15 cellular contexts compared by ENCODE assay signal in the genomic region with DNA sequence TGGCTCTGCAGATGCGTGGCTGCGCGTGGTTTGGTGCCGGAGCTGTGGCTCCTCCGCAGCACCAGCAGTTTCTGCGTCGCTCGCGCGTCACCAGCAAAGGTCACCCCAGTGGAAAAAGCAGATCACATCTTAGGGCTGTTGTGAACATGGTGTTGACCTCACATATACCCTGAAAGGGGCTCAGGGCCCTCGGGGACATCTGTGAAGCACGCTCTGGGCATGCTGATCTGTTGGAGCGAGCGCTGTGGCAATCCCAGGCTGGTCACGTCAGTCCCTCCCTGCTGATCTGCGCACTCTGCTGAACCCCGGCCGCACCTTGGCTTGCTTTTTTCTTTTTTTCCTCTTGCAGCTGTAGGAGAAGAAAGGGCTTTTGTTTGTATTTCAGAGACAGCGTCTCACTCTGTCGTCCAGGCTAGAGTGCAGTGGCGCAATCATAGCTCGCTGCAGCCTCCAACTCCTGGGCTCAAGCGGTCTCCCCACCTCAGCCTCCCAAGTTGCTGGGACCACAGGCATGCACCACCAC. TPM values are rescaled to one million over a fixed set of nuclear protein-coding genes. Genes with fewer than 3 reads are reported as not detected.
A peak's percentile ranks its signal among the peaks of the same experiment; 100 is the strongest.
DNase-seq lines count a peak whose midpoint lies in the region; ATAC-seq and TF ChIP-seq lines count a peak whose summit lies in the region.
"Had no signal": no experiment of that assay in that cellular context is flagged by ENCODE, and none has a peak within 500 bp of the region (broad histone marks: within the 10 kb centered on the region; RNA-seq: fewer than 3 reads in every experiment).

No MANE protein-coding gene starts in this region.

- H3K4me3 ChIP-seq in foreskin fibroblast (ENCODE audit: low read depth in 1 of 2, low read length in 2 of 2): no peak overlapping the region
- H3K4me3 ChIP-seq: ascending aorta, skin epidermis, thyroid gland had no signal

- TF ChIP-seq CTCF in foreskin fibroblast (IDR thresholded peaks at IDR 0.05; ENCODE audit: low read depth, low read length): no peak

- in situ Hi-C loops in SK-MEL-5 (cut with HindIII; ENCODE audit: low pct_unique_long_range_greater_than_20kb, low sequenced_read_pairs): no loop called here

- no peaks in the 10 kb centered on the region for H3K27me3 ChIP-seq in layer of hippocampus (ENCODE audit: control insufficient read depth, insufficient read depth, low read length)
- H3K27me3 ChIP-seq: ascending aorta, thyroid gland had no signal

- intact Hi-C loops in sciatic nerve (cut with DNase I): no loop called here

- ATAC-seq in sciatic nerve: peak; percentile 31
- ATAC-seq in HG03280 (IDR thresholded peaks at IDR 0.05; ENCODE audit: unreplicated experiment): no peak
- ATAC-seq in left lobe of liver: no peak
- ATAC-seq: Right ventricle myocardium inferior had no signal

- H3K27ac ChIP-seq in layer of hippocampus (ENCODE audit: low read depth, low read length): peak overlapping the region; percentile 58
- H3K27ac ChIP-seq: HL-60 had no signal

- DNase-seq in activated CD4-positive, alpha-beta T cell treated with anti-CD3 and anti-CD28 coated beads for 48 hours: peak; percentile 20
- no peak for DNase-seq in activated CD4-positive, alpha-beta T cell treated with anti-CD3 and anti-CD28 coated beads for 1 hour
- DNase-seq in SK-MEL-5 (ENCODE audit: low read depth, low spot score) (peak; percentile 74), sciatic nerve (ENCODE audit: low spot score) (no peak), foreskin fibroblast (no peak), left lobe of liver (ENCODE audit: low spot score) (no peak)
- DNase-seq: foreskin melanocyte, NCI-H2081, thyroid gland had no signal

RNA-seq across cellular contexts. Expression of a gene that starts 33.3 kb away (rescaled TPM):
- 80.4 and 85.1 TPM in 2 replicates for total RNA-seq in SK-MEL-5 (2014; rRNA removed; shearing (Covaris generic))
- polyA plus RNA-seq in SK-MEL-5 (2015; cell fraction: cytosol; rRNA removed): 92.0 and 110 TPM in 2 replicates
- polyA plus RNA-seq in SK-MEL-5 (2015; cell fraction: nucleus; rRNA removed): 463 and 572 TPM in 2 replicates
- 36.2 TPM for total RNA-seq in sciatic nerve
- total RNA-seq in left lobe of liver: 13.2 TPM

Comparison
In these comparisons a context has a peak if more than half of its experiments do, and no peak if none do; other contexts are left out.
1. DNase-seq: peak in activated CD4-positive, alpha-beta T cell treated with anti-CD3 and anti-CD28 coated beads for 48 hours (single experiment) and SK-MEL-5 (single experiment); none in activated CD4-positive, alpha-beta T cell treated with anti-CD3 and anti-CD28 coated beads for 1 hour (single experiment), sciatic nerve (single experiment), foreskin fibroblast (0 of 2) and left lobe of liver (single experiment).